10 cellular contexts compared by ENCODE assay signal in the genomic region with DNA sequence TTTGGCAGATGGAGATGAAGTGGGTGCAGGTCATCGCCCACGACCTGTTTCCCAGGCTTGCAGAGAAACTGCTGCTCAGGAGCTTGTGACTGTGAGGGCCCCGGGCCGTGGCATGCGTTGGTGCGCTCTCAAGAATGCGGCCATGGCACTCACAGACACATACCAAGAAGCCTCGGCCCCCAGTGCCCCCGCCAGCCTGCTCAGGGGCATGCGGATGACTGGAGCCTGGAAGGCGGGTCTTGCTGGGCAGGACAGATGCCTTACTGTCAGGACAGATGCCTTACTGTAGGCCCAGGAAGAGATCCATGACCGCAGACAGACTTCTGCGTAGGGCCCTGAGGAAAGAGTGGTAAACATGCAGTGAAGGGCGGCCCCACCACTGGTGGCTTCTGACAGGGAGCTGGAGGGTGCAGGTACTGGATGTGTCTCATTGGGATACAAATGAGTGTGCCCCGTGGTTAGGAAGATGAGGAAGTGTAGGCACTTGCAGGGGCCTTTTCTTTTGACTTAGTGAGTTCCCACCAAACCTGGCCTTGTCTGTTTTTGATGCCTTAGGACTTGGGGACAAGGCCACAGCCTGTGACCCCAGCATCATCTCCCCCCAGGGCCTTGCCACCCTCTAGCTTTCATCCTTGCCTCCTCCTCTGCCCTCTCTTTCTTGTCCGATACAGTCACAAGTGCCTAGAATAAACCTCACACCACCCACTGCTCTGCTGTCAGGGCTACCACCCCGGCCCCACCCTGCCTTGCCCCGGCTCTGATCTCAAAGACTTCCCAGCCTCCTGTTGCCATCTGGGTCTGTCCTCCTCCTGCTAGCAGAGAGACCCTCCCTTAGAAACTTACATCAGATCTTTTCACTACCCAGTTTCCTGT.
DNase-seq lines count a peak whose midpoint lies in the region; ATAC-seq and TF ChIP-seq lines count a peak whose summit lies in the region.
"Had no signal": no experiment of that assay in that cellular context is flagged by ENCODE, and none has a peak within 500 bp of the region (broad histone marks: within the 10 kb centered on the region; RNA-seq: fewer than 3 reads in every experiment).

No MANE protein-coding gene starts in this region.

- in situ Hi-C loops in Caki2 (cut with HindIII; ENCODE audit: low pct_unique_long_range_greater_than_20kb, low sequenced_read_pairs): no loop called here

- peak; percentile 51 for DNase-seq in Caki2 (ENCODE audit: low read depth)
- peak; percentile 56 for DNase-seq in NB4 (ENCODE audit: low read depth)
- peak; percentile 75 for DNase-seq in glomerular visceral epithelial cell (ENCODE audit: extremely low spot score)
- no peak for DNase-seq in NCI-H1048 (lab: John Stamatoyannopoulos, UW)
- no peak for DNase-seq in stimulated activated CD4-positive, alpha-beta T cell treated with anti-CD3 and anti-CD28 coated beads, Interleukin-4, amount 100 ng/mL, for 24 hours
- DNase-seq: NCI-H1092 treated with DMSO at 0.1 percent for 48 hours, T-cell had no signal

- H3K9ac ChIP-seq in rectal smooth muscle tissue (ENCODE audit: low read length): no peak overlapping the region

- no peak for TF ChIP-seq CTCF in NB4 (IDR thresholded peaks at IDR 0.05; ENCODE audit: low read depth, low read length)

- peak overlapping the region; percentile 56 for H3K27ac ChIP-seq in rectal smooth muscle tissue (ENCODE audit: low read depth, low read length)

- TF ChIP-seq POLR2A in NB4 (IDR thresholded peaks at IDR 0.05; ENCODE audit: extremely low read depth, insufficient read length): no peak

- H3K4me3 ChIP-seq in NB4 (ENCODE audit: low read depth, low read length) (no peak overlapping the region), rectal smooth muscle tissue (ENCODE audit: low read length) (no peak overlapping the region)

- no peak for ATAC-seq in GM18873 (IDR thresholded peaks at IDR 0.05; ENCODE audit: low FRiP score, unreplicated experiment)
- ATAC-seq in GM18861 (IDR thresholded peaks at IDR 0.05; ENCODE audit: unreplicated experiment): no peak
- ATAC-seq: T-cell had no signal

- peaks cover 15% of the 10 kb centered on the region for H3K4me1 ChIP-seq in rectal smooth muscle tissue (ENCODE audit: control insufficient read depth, insufficient read depth, low read length)

- H3K36me3 ChIP-seq in rectal smooth muscle tissue (ENCODE audit: control insufficient read depth, insufficient read depth, low read length): no peaks in the 10 kb centered on the region

- H3K27me3 ChIP-seq in rectal smooth muscle tissue (ENCODE audit: control insufficient read depth, insufficient read depth, low read length): no peaks in the 10 kb centered on the region

Comparison
In these comparisons a context has a peak if more than half of its experiments do, and no peak if none do; other contexts are left out.
1. DNase-seq: peak in Caki2 (single experiment), NB4 (single experiment) and glomerular visceral epithelial cell (single experiment); none in NCI-H1048 (single experiment) and stimulated activated CD4-positive, alpha-beta T cell treated with anti-CD3 and anti-CD28 coated beads, Interleukin-4, amount 100 ng/mL, for 24 hours (single experiment).